In the genomic region with DNA sequence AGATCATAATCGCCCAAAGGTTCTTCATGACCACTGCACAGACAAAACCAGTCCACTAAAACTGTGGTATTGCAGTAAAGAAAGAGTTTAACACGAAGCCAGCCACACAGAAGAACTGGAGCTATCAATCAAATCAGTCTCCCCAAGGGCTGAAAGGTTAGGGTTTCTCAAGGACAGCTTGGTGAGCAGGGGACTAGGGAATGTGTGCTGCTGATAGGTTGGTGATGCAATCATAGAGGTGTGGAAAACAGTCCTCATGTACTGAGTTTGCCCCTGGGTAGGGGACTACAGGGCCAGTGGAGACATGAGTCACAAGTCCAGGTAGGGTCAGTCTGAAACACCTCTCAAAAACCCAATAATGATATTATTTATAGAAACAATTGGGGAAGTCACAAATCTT, we compare ENCODE assay signal across 25 cellular contexts.
"Had no signal": no experiment of that assay in that cellular context is flagged by ENCODE, and none has a peak within 500 bp of the region (broad histone marks: within the 10 kb centered on the region; RNA-seq: fewer than 3 reads in every experiment).

No MANE protein-coding gene starts in this region.

- H3K4me3 Mint-ChIP-seq: dendritic cell treated with granulocyte-macrophage colony-stimulating factor and Interleukin-4, amounts not matched to agents 40 ng/mL and 50 ng/mL, for 4 days; naive thymus-derived CD8-positive, alpha-beta T cell; nephron progenitor cell; stimulated activated effector memory CD8-positive, alpha-beta T cell treated with anti-CD3 and anti-CD28 coated beads, Interleukin-12 subunit alpha, Interleukin-12 subunit beta, amount 100 ng/mL, for 72 hours had no signal

- ATAC-seq: heart right ventricle; left ventricle myocardium superior; lower lobe of right lung; naive thymus-derived CD8-positive, alpha-beta T cell; stimulated activated effector memory CD8-positive, alpha-beta T cell treated with anti-CD3 and anti-CD28 coated beads, Interleukin-12 subunit alpha, Interleukin-12 subunit beta, amount 100 ng/mL, for 72 hours had no signal

- H3K27ac Mint-ChIP-seq: dendritic cell treated with granulocyte-macrophage colony-stimulating factor and Interleukin-4, amounts not matched to agents 40 ng/mL and 50 ng/mL, for 4 days; naive thymus-derived CD8-positive, alpha-beta T cell; nephron progenitor cell; stimulated activated effector memory CD8-positive, alpha-beta T cell treated with anti-CD3 and anti-CD28 coated beads, Interleukin-12 subunit alpha, Interleukin-12 subunit beta, amount 100 ng/mL, for 72 hours had no signal

- H3K36me3 Mint-ChIP-seq: stimulated activated effector memory CD8-positive, alpha-beta T cell treated with anti-CD3 and anti-CD28 coated beads, Interleukin-12 subunit alpha, Interleukin-12 subunit beta, amount 100 ng/mL, for 72 hours had no signal

- H3K27me3 ChIP-seq: esophagus squamous epithelium, right atrium auricular region, sigmoid colon, stomach, thyroid gland, vagina had no signal

- H3K4me1 Mint-ChIP-seq: naive thymus-derived CD8-positive, alpha-beta T cell; stimulated activated effector memory CD8-positive, alpha-beta T cell treated with anti-CD3 and anti-CD28 coated beads, Interleukin-12 subunit alpha, Interleukin-12 subunit beta, amount 100 ng/mL, for 72 hours had no signal

- H3K36me3 ChIP-seq: esophagus squamous epithelium, heart right ventricle, lower lobe of right lung, prostate gland, right atrium auricular region, sigmoid colon, stomach, thyroid gland, vagina had no signal

- H3K4me3 ChIP-seq: esophagus squamous epithelium, heart right ventricle, lower lobe of right lung, prostate gland, right atrium auricular region, sigmoid colon, stomach, thyroid gland, vagina had no signal

- H3K9me3 ChIP-seq: prostate gland, thyroid gland, vagina had no signal

- H3K27ac ChIP-seq: esophagus squamous epithelium, heart right ventricle, lower lobe of right lung, prostate gland, right atrium auricular region, sigmoid colon, stomach, thyroid gland, vagina had no signal

- H3K9me3 Mint-ChIP-seq: stimulated activated effector memory CD8-positive, alpha-beta T cell treated with anti-CD3 and anti-CD28 coated beads, Interleukin-12 subunit alpha, Interleukin-12 subunit beta, amount 100 ng/mL, for 72 hours had no signal

- FAIRE-seq: endothelial cell of umbilical vein, keratinocyte had no signal

- DNase-seq: effector CD8-positive, alpha-beta T cell; esophagus squamous epithelium; foreskin melanocyte; glutamatergic neuron; heart right ventricle; hippocampal formation; left ventricle myocardium superior; lower lobe of right lung; naive thymus-derived CD8-positive, alpha-beta T cell; nephron progenitor cell; nucleus accumbens; sigmoid colon; stimulated activated CD4-positive, alpha-beta T cell treated with anti-CD3 and anti-CD28 coated beads, Interleukin-2, amount 100 ng/mL, for 24 hours; stimulated activated CD4-positive, alpha-beta T cell treated with anti-CD3 and anti-CD28 coated beads, Interleukin-4, amount 100 ng/mL, for 24 hours; stimulated activated naive CD4-positive, alpha-beta T cell treated with Interleukin-2 at 50 U/mL for 16 hours; stomach; thyroid gland; trophoblast cell had no signal

- H3K4me1 ChIP-seq: esophagus squamous epithelium, heart right ventricle, lower lobe of right lung, prostate gland, right atrium auricular region, sigmoid colon, stomach, thyroid gland, vagina had no signal
